In the genomic region with DNA sequence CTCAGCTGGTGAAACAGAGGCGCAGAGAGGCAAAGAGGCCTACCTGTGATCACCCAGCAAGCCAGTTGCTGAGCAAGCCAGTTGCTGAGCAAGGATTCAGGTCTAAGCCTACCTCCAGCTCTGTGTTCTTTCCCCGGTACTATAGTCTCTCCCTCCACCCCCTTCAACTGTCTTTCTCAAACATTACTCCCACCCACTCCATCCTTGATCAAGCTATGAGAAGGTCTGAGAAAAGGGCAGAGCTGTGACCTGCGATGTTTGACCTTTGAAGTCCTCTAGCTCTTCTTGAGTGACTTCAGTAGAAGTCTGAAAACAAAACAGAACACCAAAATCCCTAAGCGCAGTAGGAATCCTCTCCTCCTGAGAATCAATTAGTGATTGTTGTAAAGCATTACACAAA, we compare ENCODE assay signal across 23 cellular contexts.
"Had no signal": no experiment of that assay in that cellular context is flagged by ENCODE, and none has a peak within 500 bp of the region (broad histone marks: within the 10 kb centered on the region; RNA-seq: fewer than 3 reads in every experiment).

No MANE protein-coding gene starts in this region.

- H3K36me3 ChIP-seq: gastroesophageal sphincter, heart left ventricle, neutrophil, thoracic aorta, tibial nerve, upper lobe of left lung had no signal

- H3K27ac Mint-ChIP-seq: memory B cell; natural killer cell; progenitor cell of endocrine pancreas; stimulated activated memory B cell treated with anti-CD40 and anti-IgM and Interleukin-4, amounts not matched to agents 10 μg/mL and 1 μg/mL and 100 μg/mL, for 72 hours; stimulated activated naive CD8-positive, alpha-beta T cell treated with anti-CD3 and anti-CD28 coated beads, Interleukin-15, Interleukin-2, amounts not matched to agents 100 ng/mL and 50 ng/mL, for 24 hours had no signal

- ATAC-seq: gastroesophageal sphincter; heart left ventricle; left lobe of liver; natural killer cell; sciatic nerve; stimulated activated memory B cell treated with anti-CD40 and anti-IgM and Interleukin-4, amounts not matched to agents 10 μg/mL and 1 μg/mL and 100 μg/mL, for 72 hours had no signal

- H3K79me2 ChIP-seq: hepatocyte, parathyroid adenoma had no signal

- H3K36me3 Mint-ChIP-seq: memory B cell; natural killer cell; stimulated activated memory B cell treated with anti-CD40 and anti-IgM and Interleukin-4, amounts not matched to agents 10 μg/mL and 1 μg/mL and 100 μg/mL, for 72 hours had no signal

- H3K27me3 ChIP-seq: dorsolateral prefrontal cortex, gastroesophageal sphincter, heart left ventricle, hepatocyte, neutrophil, tibial nerve, upper lobe of left lung had no signal

- H3K27ac ChIP-seq: dorsolateral prefrontal cortex, gastroesophageal sphincter, heart left ventricle, hepatocyte, neutrophil, parathyroid adenoma, thoracic aorta, tibial nerve, upper lobe of left lung had no signal

- H3K4me1 Mint-ChIP-seq: memory B cell; stimulated activated memory B cell treated with anti-CD40 and anti-IgM and Interleukin-4, amounts not matched to agents 10 μg/mL and 1 μg/mL and 100 μg/mL, for 72 hours had no signal

- H3K9me3 Mint-ChIP-seq: memory B cell; natural killer cell; stimulated activated memory B cell treated with anti-CD40 and anti-IgM and Interleukin-4, amounts not matched to agents 10 μg/mL and 1 μg/mL and 100 μg/mL, for 72 hours; stimulated activated naive CD8-positive, alpha-beta T cell treated with anti-CD3 and anti-CD28 coated beads, Interleukin-15, Interleukin-2, amounts not matched to agents 100 ng/mL and 50 ng/mL, for 24 hours had no signal

- H2AFZ ChIP-seq: hepatocyte had no signal

- H3K4me3 ChIP-seq: dorsolateral prefrontal cortex, gastroesophageal sphincter, heart left ventricle, hepatocyte, lung, smooth muscle cell, thoracic aorta, tibial nerve, upper lobe of left lung had no signal

- H3K27me3 Mint-ChIP-seq: stimulated activated naive CD8-positive, alpha-beta T cell treated with anti-CD3 and anti-CD28 coated beads, Interleukin-15, Interleukin-2, amounts not matched to agents 100 ng/mL and 50 ng/mL, for 24 hours had no signal

- H3K4me3 Mint-ChIP-seq: memory B cell; natural killer cell; stimulated activated memory B cell treated with anti-CD40 and anti-IgM and Interleukin-4, amounts not matched to agents 10 μg/mL and 1 μg/mL and 100 μg/mL, for 72 hours; stimulated activated naive CD8-positive, alpha-beta T cell treated with anti-CD3 and anti-CD28 coated beads, Interleukin-15, Interleukin-2, amounts not matched to agents 100 ng/mL and 50 ng/mL, for 24 hours had no signal

- DNase-seq: dorsolateral prefrontal cortex; effector CD4-positive, alpha-beta T cell; heart left ventricle; kidney; natural killer cell; stimulated activated CD4-positive, alpha-beta T cell treated with anti-CD3 and anti-CD28 coated beads, Interleukin-12 subunit alpha, Interleukin-12 subunit beta, amount 100 ng/mL, for 4 hours; stimulated activated CD4-positive, alpha-beta T cell treated with anti-CD3 and anti-CD28 coated beads, Interleukin-2, amount 100 ng/mL, for 24 hours; stimulated activated CD4-positive, alpha-beta T cell treated with anti-CD3 and anti-CD28 coated beads, Interleukin-4, amount 100 ng/mL, for 24 hours; upper lobe of left lung had no signal

- H3K4me2 ChIP-seq: hepatocyte, smooth muscle cell had no signal

- H3K9me3 ChIP-seq: gastroesophageal sphincter, heart left ventricle, neutrophil, thoracic aorta, tibial nerve, upper lobe of left lung had no signal

- H3K4me1 ChIP-seq: gastroesophageal sphincter, upper lobe of left lung had no signal
